In the genomic region with DNA sequence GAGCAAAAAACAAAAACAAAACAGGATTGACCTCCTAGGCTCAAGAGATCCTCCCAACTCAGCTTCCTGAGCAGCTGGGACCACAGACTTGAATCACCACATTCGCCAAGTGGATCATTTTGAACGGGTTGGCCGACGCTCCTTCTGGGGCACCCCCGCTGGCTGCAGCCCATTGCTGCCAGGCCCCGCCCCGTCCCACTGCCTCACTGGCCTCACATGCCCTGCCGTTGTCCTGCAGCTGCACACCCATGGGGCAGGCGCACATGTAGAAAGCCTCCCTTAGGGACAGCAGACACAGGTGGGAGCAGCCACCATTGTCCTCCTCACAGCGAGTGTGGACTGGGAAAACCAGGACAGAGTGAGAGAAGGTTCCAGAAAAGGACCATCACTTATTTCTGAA, we compare ENCODE assay signal across 17 cellular contexts.
DNase-seq lines count a peak whose midpoint lies in the region; ATAC-seq, FAIRE-seq and TF ChIP-seq lines count a peak whose summit lies in the region.
"Had no signal": no experiment of that assay in that cellular context is flagged by ENCODE, and none has a peak within 500 bp of the region (broad histone marks: within the 10 kb centered on the region; RNA-seq: fewer than 3 reads in every experiment).

No MANE protein-coding gene starts in this region.

- H3K4me3 ChIP-seq in HepG2 (replicated peaks in 1 of 3; ENCODE audit: insufficient read depth in 1 of 3, low read depth in 2 of 3, low read length in 3 of 3) (no peak overlapping the region), right lobe of liver (no peak overlapping the region), neuronal stem cell (ENCODE audit: low read length in 2 of 2) (no peak overlapping the region), A673 (ENCODE audit: low read depth, low read length, poor library complexity, severe bottlenecking) (no peak overlapping the region)

- no peak overlapping the region for H4K91ac ChIP-seq in neuronal stem cell (ENCODE audit: low read depth, low read length, poor library complexity)

- peaks cover 3% of the 10 kb centered on the region for H3K79me2 ChIP-seq in HepG2 (ENCODE audit: insufficient read depth, low read length)

- no peak for FAIRE-seq in HepG2 (lab: Jason Lieb, UNC)
- FAIRE-seq: GM12892, GM19239 had no signal

- H3K36me3 ChIP-seq in HepG2 (replicated peaks in 1 of 2; ENCODE audit: control insufficient read depth in 1 of 2, insufficient read depth in 2 of 2, low read length in 2 of 2) (peaks cover 11 to 42% of the 10 kb centered on the region in 2 experiments; a peak in 4 of 5 replicates), right lobe of liver (peaks cover 0 to 8% (median 4%) of the 10 kb centered on the region in 4 donors), neuronal stem cell (replicated peaks in 1 of 2; ENCODE audit: control insufficient read depth in 2 of 2, insufficient read depth in 2 of 2, low read length in 2 of 2) (peaks cover 0 to 1% of the 10 kb centered on the region in 2 donors), A673 (ENCODE audit: insufficient read depth, low read length, poor library complexity, severe bottlenecking) (no peaks in the 10 kb centered on the region)

- H2AK5ac ChIP-seq in neuronal stem cell (ENCODE audit: low read depth, low read length), result no peak overlapping the region

- H2BK15ac ChIP-seq in neuronal stem cell (ENCODE audit: low read length), result no peak overlapping the region

- no peak for TF ChIP-seq RAD21 in HepG2 (CRISPR knock-in tag; IDR thresholded peaks at IDR 0.05)

- H2AFZ ChIP-seq in HepG2 (ENCODE audit: low read length) (no peak overlapping the region), neuronal stem cell (ENCODE audit: low read length) (no peak overlapping the region)

- WGBS in HepG2 (ENCODE audit: low lambda C conversion rate), result 91% methylated on average over 10 of the region's 10 CpGs
- no CpG with 5 or more reads among the region's 10 CpGs for WGBS in right lobe of liver (ENCODE audit: insufficient coverage, low coverage, low lambda C conversion rate, missing lambda C conversion rate)
- no CpG with 5 or more reads among the region's 10 CpGs for WGBS in neuronal stem cell (ENCODE audit: extremely low coverage in 2 of 2, insufficient read length in 2 of 2, insufficient replicate concordance in 1 of 2), 2 donors

- H2BK12ac ChIP-seq in neuronal stem cell (ENCODE audit: low read length), result no peak overlapping the region

- POLR2A ChIA-PET in HepG2 (lab: Yijun Ruan, JAX), result no interaction called here
- POLR2A ChIA-PET in A673 (lab: Charles Lee; ENCODE audit: low non-redundant PET), result no interaction called here

- ATAC-seq in HepG2, result no peak
- no peak for ATAC-seq in right lobe of liver
- no peak for ATAC-seq in GM18511 (IDR thresholded peaks at IDR 0.05; ENCODE audit: unreplicated experiment)

- H2BK120ac ChIP-seq in neuronal stem cell (ENCODE audit: low read depth, low read length), result no peak overlapping the region

- TF ChIP-seq EP300 in HepG2 (IDR thresholded peaks at IDR 0.05; ENCODE audit: low read depth in 2 of 2, low read length in 2 of 2) (no peak), HepG2 (CRISPR knock-in tag; IDR thresholded peaks at IDR 0.05; ENCODE audit: borderline replicate concordance) (no peak)

- H3K9me3 ChIP-seq in HepG2 (ENCODE audit: low read length), result no peaks in the 10 kb centered on the region
- no peaks in the 10 kb centered on the region for H3K9me3 ChIP-seq in right lobe of liver
- H3K9me3 ChIP-seq in neuronal stem cell (replicated peaks in 1 of 2; ENCODE audit: control insufficient read depth in 2 of 2, insufficient read depth in 1 of 2, low read depth in 1 of 2, low read length in 2 of 2), result peaks cover 0 to 3% of the 10 kb centered on the region in 2 donors
- no peaks in the 10 kb centered on the region for H3K9me3 ChIP-seq in A673 (ENCODE audit: low read depth, low read length, poor library complexity, severe bottlenecking)

- H3K14ac ChIP-seq in neuronal stem cell (ENCODE audit: low read length), result peak overlapping the region; percentile 38

- H3K9ac ChIP-seq in HepG2 (ENCODE audit: insufficient read depth, low read depth, low read length), result no peak overlapping the region
- H3K9ac ChIP-seq in neuronal stem cell (ENCODE audit: low read depth, low read length, poor library complexity), result no peak overlapping the region

- H2BK5ac ChIP-seq in neuronal stem cell (ENCODE audit: low read length), result no peak overlapping the region

- peaks cover 4% of the 10 kb centered on the region for H3K79me1 ChIP-seq in neuronal stem cell (ENCODE audit: low read depth, low read length)

- TF ChIP-seq POLR2A in HepG2 (IDR thresholded peaks at IDR 0.05; ENCODE audit: insufficient read depth in 1 of 2, low read depth in 2 of 2, low read length in 2 of 2) (no peak), right lobe of liver (IDR thresholded peaks at IDR 0.05) (no peak)

- BruUV-seq in HepG2 (replicated peaks; lab: Mats Ljungman, UMichigan) (no TSS peak), A673 (replicated peaks; lab: Mats Ljungman, UMichigan) (no TSS peak)

- peak; percentile 9 for DNase-seq in DMS53 (lab: John Stamatoyannopoulos, UW)
- DNase-seq in DMS53 treated with DMSO at 0.1 percent for 48 hours (lab: John Stamatoyannopoulos, UW; ENCODE audit: unreplicated experiment), result no peak
- DNase-seq in HepG2 (ENCODE audit: low spot score), result no peak
- DNase-seq in right lobe of liver, result no peak
- no peak for DNase-seq in neuronal stem cell (ENCODE audit: low spot score)
- DNase-seq in A673 (ENCODE audit: low spot score), result no peak
- DNase-seq: CD4-positive, alpha-beta memory T cell; DND-41; GDM1; HCEC 1CT; KG1 had no signal

- in situ Hi-C loops in HepG2 (cut with HindIII; ENCODE audit: extremely low pct_ligation_motif_present, low pct_unique_long_range_greater_than_20kb), result no loop called here

- TF ChIP-seq CTCF in HepG2 (CRISPR knock-in tag; IDR thresholded peaks at IDR 0.05) (no peak), right lobe of liver (IDR thresholded peaks at IDR 0.05) (no peak), A673 (conservative IDR thresholded peaks at IDR 0.05; ENCODE audit: low read depth, low read length) (no peak)

- H3K4me1 ChIP-seq in HepG2 (ENCODE audit: insufficient read depth, low read length) (peaks cover 10% of the 10 kb centered on the region), right lobe of liver (no peaks in the 10 kb centered on the region), neuronal stem cell (ENCODE audit: control insufficient read depth in 2 of 2, insufficient read depth in 1 of 2, low read depth in 1 of 2, low read length in 2 of 2) (no peaks in the 10 kb centered on the region), A673 (ENCODE audit: insufficient read depth, low read length, poor library complexity, severe bottlenecking) (no peaks in the 10 kb centered on the region)

- no peak overlapping the region for H3K27ac ChIP-seq in HepG2 (ENCODE audit: extremely low read length, insufficient read depth, low read length)
- H3K27ac ChIP-seq in right lobe of liver, result no peak overlapping the region
- H3K27ac ChIP-seq in neuronal stem cell (replicated peaks; ENCODE audit: low read length), result no peak overlapping the region
- H3K27ac ChIP-seq in A673 (ENCODE audit: low read depth, low read length, poor library complexity, severe bottlenecking), result no peak overlapping the region
- H3K27ac ChIP-seq: 22Rv1, C4-2B, HL-60 had no signal

- H3K4me2 ChIP-seq in HepG2 (ENCODE audit: low read depth, low read length) (no peak overlapping the region), neuronal stem cell (ENCODE audit: insufficient read depth, low read length, poor library complexity, severe bottlenecking) (no peak overlapping the region)

- H3K27me3 ChIP-seq in HepG2 (ENCODE audit: control insufficient read depth in 1 of 2, insufficient read depth in 2 of 2, low read length in 2 of 2), result no peaks in the 10 kb centered on the region
- H3K27me3 ChIP-seq in right lobe of liver, result no peaks in the 10 kb centered on the region
- no peaks in the 10 kb centered on the region for H3K27me3 ChIP-seq in neuronal stem cell (ENCODE audit: control insufficient read depth in 3 of 3, insufficient read depth in 3 of 3, low read depth in 1 of 3, low read length in 3 of 3)
- no peaks in the 10 kb centered on the region for H3K27me3 ChIP-seq in A673 (replicated peaks; ENCODE audit: insufficient read depth, low read depth, low read length, poor library complexity)

- no peak overlapping the region for H3K4ac ChIP-seq in neuronal stem cell (ENCODE audit: low read length)

- no peak overlapping the region for H3K18ac ChIP-seq in neuronal stem cell (ENCODE audit: low read length)

- no peak overlapping the region for H3K23ac ChIP-seq in neuronal stem cell (ENCODE audit: low read depth, low read length, poor library complexity)

- H4K8ac ChIP-seq in neuronal stem cell (ENCODE audit: low read depth, low read length), result no peak overlapping the region

- CTCF ChIA-PET in HepG2 (lab: Yijun Ruan, JAX; ENCODE audit: low intra/inter-chr PET ratio, low total read pairs), result no interaction called here
- CTCF ChIA-PET in A673 (lab: Charles Lee), result no interaction called here

- peaks cover 3% of the 10 kb centered on the region; the same call in 1 of the 2 replicates for H4K20me1 ChIP-seq in HepG2 (ENCODE audit: insufficient read depth, low read length)

- intact Hi-C loops in HepG2 (cut with micrococcal nuclease; ENCODE audit: unreplicated experiment), result no loop called here
- intact Hi-C loops in right lobe of liver (cut with DNase I), result loop anchor here in 1 of 2 donors (10.0 kb wide), 1 partner anchor 61 kb away; no protein-coding TSS in a partner anchor
- intact Hi-C loops in A673 (cut with micrococcal nuclease; ENCODE audit: unreplicated experiment), result no loop called here

TF ChIP-seq in HepG2, 621 proteins besides CTCF, POLR2A, EP300 and RAD21:
- peak; percentile 19 for TF ChIP-seq AGO2 (optimal IDR thresholded peaks at IDR 0.05; ENCODE audit: low read depth, low read length)
- TF ChIP-seq ZFP36L1 (CRISPR knock-in tag; IDR thresholded peaks at IDR 0.05), result no peak
